Comparison of ENCODE assay signal across 10 cellular contexts in the genomic region with DNA sequence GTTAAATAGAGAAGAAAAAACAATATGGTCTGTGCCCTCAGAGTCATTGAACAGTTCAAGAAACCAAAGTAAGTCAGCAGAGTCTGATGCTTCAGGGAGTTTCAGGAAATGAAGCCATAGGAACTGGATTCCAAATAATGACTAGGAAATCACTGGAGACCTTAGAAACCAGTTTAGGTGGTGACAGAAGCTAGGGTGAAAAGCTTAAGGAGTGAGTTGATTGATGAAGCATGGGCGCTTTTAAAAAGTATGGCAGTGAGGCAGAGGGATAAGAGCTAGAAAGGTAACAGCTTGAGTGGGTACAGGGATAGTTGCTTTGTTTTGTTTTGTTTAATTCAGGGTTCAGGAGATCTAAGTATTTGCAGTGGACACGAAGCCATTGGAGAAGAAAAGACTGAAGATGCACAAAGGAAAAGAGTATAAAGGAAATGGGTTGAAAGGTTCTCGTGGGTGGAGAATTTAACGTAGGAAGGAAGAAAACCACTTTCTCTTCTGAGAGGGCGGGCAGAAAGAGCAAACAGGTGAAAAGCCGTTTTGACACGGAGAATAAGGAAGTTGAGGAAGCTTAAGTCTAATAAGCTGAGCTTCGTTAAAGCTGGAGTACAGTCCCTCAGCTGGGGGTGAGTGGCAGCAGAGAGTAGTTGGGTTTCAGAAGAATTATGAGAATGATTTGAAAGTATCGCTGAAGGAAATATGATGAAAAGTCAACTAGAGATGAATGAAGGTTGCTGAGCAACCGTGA. TPM values are rescaled to one million over a fixed set of nuclear protein-coding genes. Genes with fewer than 3 reads are reported as not detected.
DNase-seq lines count a peak whose midpoint lies in the region; ATAC-seq and TF ChIP-seq lines count a peak whose summit lies in the region.
"Had no signal": no experiment of that assay in that cellular context is flagged by ENCODE, and none has a peak within 500 bp of the region (broad histone marks: within the 10 kb centered on the region; RNA-seq: fewer than 3 reads in every experiment).

No MANE protein-coding gene starts in this region.

- no peaks in the 10 kb centered on the region for H3K4me1 ChIP-seq in esophagus (ENCODE audit: control insufficient read depth in 2 of 2, insufficient read depth in 2 of 2, low read length in 1 of 2)

- H3K36me3 Mint-ChIP-seq in T-helper 1 cell treated with Interleukin-12 subunit alpha and Interleukin-12 subunit beta and Interleukin-4 antibody, amounts not matched to agents 30 μg/mL and 1 μg/mL, for 36 hours (ENCODE audit: low read depth), result peaks cover 19% of the 10 kb centered on the region
- H3K36me3 Mint-ChIP-seq in type B pancreatic cell, result peaks cover 30% of the 10 kb centered on the region

- H3K9me3 ChIP-seq in esophagus (ENCODE audit: control insufficient read depth in 2 of 2, insufficient read depth in 1 of 2, low read depth in 1 of 2, low read length in 1 of 2), result no peaks in the 10 kb centered on the region

- DNase-seq in stimulated activated CD4-positive, alpha-beta T cell treated with anti-CD3 and anti-CD28 coated beads, Interleukin-12 subunit alpha, Interleukin-12 subunit beta, amount 100 ng/mL, for 4 hours, result peak; percentile 17
- no peak for DNase-seq in stimulated activated CD4-positive, alpha-beta T cell treated with anti-CD3 and anti-CD28 coated beads, Interleukin-2, amount 100 ng/mL, for 48 hours
- DNase-seq in type B pancreatic cell (ENCODE audit: extremely low spot score, unreplicated experiment), result no peak
- no peak for DNase-seq in globus pallidus (ENCODE audit: low spot score)

- peak overlapping the region; percentile 13 to 26 for H3K27ac ChIP-seq in esophagus (ENCODE audit: low read depth in 2 of 2, low read length in 1 of 2)
- H3K27ac ChIP-seq: coronary artery, KMS-11 had no signal

- ATAC-seq in HG02885 (IDR thresholded peaks at IDR 0.05; ENCODE audit: poor library complexity, unreplicated experiment), result no peak
- no peak for ATAC-seq in HG02642 (IDR thresholded peaks at IDR 0.05; ENCODE audit: poor library complexity, unreplicated experiment)

- no peak for TF ChIP-seq CTCF in type B pancreatic cell (conservative IDR thresholded peaks at IDR 0.05)

- H3K27me3 Mint-ChIP-seq in T-helper 1 cell treated with Interleukin-12 subunit alpha and Interleukin-12 subunit beta and Interleukin-4 antibody, amounts not matched to agents 30 μg/mL and 1 μg/mL, for 36 hours (ENCODE audit: low read depth), result no peaks in the 10 kb centered on the region
- no peaks in the 10 kb centered on the region for H3K27me3 Mint-ChIP-seq in type B pancreatic cell

- no peaks in the 10 kb centered on the region for H3K9me3 Mint-ChIP-seq in T-helper 1 cell treated with Interleukin-12 subunit alpha and Interleukin-12 subunit beta and Interleukin-4 antibody, amounts not matched to agents 30 μg/mL and 1 μg/mL, for 36 hours
- peaks cover 5% of the 10 kb centered on the region for H3K9me3 Mint-ChIP-seq in type B pancreatic cell

- no peak overlapping the region for H3K4me3 ChIP-seq in esophagus (ENCODE audit: low read depth in 1 of 2, low read length in 2 of 2)
- H3K4me3 ChIP-seq: coronary artery had no signal

- WGBS in esophagus, 2 donors, result 44 to 65% methylated on average over 10 of the region's 10 CpGs

- peak overlapping the region; percentile 82 for H3K27ac Mint-ChIP-seq in T-helper 1 cell treated with Interleukin-12 subunit alpha and Interleukin-12 subunit beta and Interleukin-4 antibody, amounts not matched to agents 30 μg/mL and 1 μg/mL, for 36 hours
- peak overlapping the region; percentile 77 for H3K27ac Mint-ChIP-seq in type B pancreatic cell

- no peaks in the 10 kb centered on the region for H3K27me3 ChIP-seq in esophagus (ENCODE audit: control insufficient read depth in 1 of 2, insufficient read depth in 2 of 2, low read length in 2 of 2)

- H3K4me1 Mint-ChIP-seq in T-helper 1 cell treated with Interleukin-12 subunit alpha and Interleukin-12 subunit beta and Interleukin-4 antibody, amounts not matched to agents 30 μg/mL and 1 μg/mL, for 36 hours (ENCODE audit: low read depth), result peaks cover 43% of the 10 kb centered on the region
- H3K4me1 Mint-ChIP-seq in type B pancreatic cell (ENCODE audit: unreplicated experiment), result peaks cover 40% of the 10 kb centered on the region

- H3K4me3 Mint-ChIP-seq in T-helper 1 cell treated with Interleukin-12 subunit alpha and Interleukin-12 subunit beta and Interleukin-4 antibody, amounts not matched to agents 30 μg/mL and 1 μg/mL, for 36 hours, result peak overlapping the region; percentile 74
- peak overlapping the region; percentile 53 for H3K4me3 Mint-ChIP-seq in type B pancreatic cell

- peaks cover 0 to 2% of the 10 kb centered on the region in 2 donors for H3K36me3 ChIP-seq in esophagus (ENCODE audit: control insufficient read depth in 2 of 2, insufficient read depth in 2 of 2, low read length in 1 of 2)

RNA-seq across cellular contexts. Expression of a gene that starts 14.8 kb away (rescaled TPM):
- polyA plus RNA-seq in esophagus, result 100 to 1,000 TPM in 1 of 2 donors, 10 to 100 TPM in 1; 62.2 to 100 TPM
- total RNA-seq in type B pancreatic cell (ENCODE audit: low replicate concordance), result 106 and 125 TPM in 2 replicates

RNA-seq across cellular contexts. Expression of a gene that starts 38.9 kb away (rescaled TPM):
- polyA plus RNA-seq in esophagus, result 10 to 100 TPM; 22.0 to 33.3 TPM
- 52.2 and 82.8 TPM in 2 replicates for total RNA-seq in type B pancreatic cell (ENCODE audit: low replicate concordance)
